Comparison of ENCODE assay signal across 3 cellular contexts in the genomic region with DNA sequence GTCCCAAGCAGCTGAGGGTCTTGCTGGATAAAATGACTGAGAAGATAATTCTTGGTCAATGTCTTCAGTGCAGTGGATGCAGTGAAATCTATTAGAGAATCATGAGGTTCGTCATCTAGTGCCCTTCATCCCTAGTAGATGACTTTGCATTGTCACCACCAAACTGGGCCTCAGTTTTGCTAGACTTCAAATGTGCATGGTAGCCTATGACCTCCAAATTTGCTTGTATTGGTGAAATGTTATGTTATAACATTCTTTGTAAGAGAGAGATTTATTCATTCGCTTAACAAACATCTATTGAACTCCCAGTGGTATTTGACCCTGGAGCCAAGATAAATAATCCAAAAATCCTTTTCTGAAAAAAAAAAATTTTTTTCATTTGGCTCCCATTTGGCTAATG.
"Had no signal": no experiment of that assay in that cellular context is flagged by ENCODE, and none has a peak within 500 bp of the region (broad histone marks: within the 10 kb centered on the region; RNA-seq: fewer than 3 reads in every experiment).

No MANE protein-coding gene starts in this region.

- DNase-seq: GDM1, GF-D8 had no signal

- ATAC-seq: GM12878 had no signal

- H3K4me3 ChIP-seq: GM12878 had no signal
